Comparison of ENCODE assay signal across 8 cellular contexts in the genomic region with DNA sequence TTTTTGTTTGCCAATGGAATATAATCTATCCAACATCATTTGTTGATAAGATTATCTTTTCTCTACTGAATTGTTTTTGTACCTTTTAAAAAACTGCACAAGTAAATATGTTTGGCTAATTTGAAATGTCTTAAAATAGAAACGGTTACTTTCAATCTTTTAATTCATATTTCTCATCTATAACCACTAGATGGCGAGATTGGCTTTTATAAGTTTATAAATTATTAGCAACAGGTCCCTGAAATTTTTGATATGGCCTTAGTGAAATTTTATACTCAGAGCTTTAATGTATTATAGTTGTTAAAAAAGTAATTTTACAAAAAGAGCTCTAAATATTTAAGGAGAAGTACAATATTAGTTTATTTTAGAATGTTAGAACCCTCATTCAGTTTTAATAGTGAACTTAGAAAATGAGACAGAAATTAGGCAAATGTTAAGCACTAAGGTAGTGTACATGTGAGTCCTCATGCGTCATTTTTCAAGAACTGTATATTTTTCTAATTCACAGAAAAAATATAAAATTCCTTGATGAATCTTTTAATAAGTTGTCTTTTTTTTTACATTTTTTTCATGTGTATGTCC.
DNase-seq lines count a peak whose midpoint lies in the region; ATAC-seq, FAIRE-seq and TF ChIP-seq lines count a peak whose summit lies in the region.

No MANE protein-coding gene starts in this region.

- H3K27ac ChIP-seq in 22Rv1, result no peak overlapping the region
- H3K27ac ChIP-seq in HEK293 (ENCODE audit: extremely low read depth, low read depth, low read length), result no peak overlapping the region
- H3K27ac ChIP-seq in OCI-LY1 (ENCODE audit: low read depth, low read length, poor library complexity, severe bottlenecking), result no peak overlapping the region
- H3K27ac ChIP-seq in sigmoid colon, result no peak overlapping the region

- H3F3A ChIP-seq in OCI-LY1 (ENCODE audit: insufficient read depth, low read length), result no peaks in the 10 kb centered on the region

- no peak overlapping the region for H3K4me2 ChIP-seq in OCI-LY1 (ENCODE audit: low read length)

- no peak overlapping the region for H3K4me3 ChIP-seq in HEK293 (ENCODE audit: low read depth, low read length)
- no peak overlapping the region for H3K4me3 ChIP-seq in OCI-LY1 (ENCODE audit: low read depth, low read length, poor library complexity, severe bottlenecking)
- H3K4me3 ChIP-seq in retinal pigment epithelial cell (ENCODE audit: low read length), result no peak overlapping the region
- no peak overlapping the region for H3K4me3 ChIP-seq in sigmoid colon

- peak overlapping the region; percentile 53; the same call in 1 of the 2 replicates for H2AFZ ChIP-seq in OCI-LY1 (ENCODE audit: low read length)

- peak; percentile 98 for FAIRE-seq in endometrium (lab: Jason Lieb, UNC)

- H4K20me1 ChIP-seq in OCI-LY1 (ENCODE audit: insufficient read depth, low read length), result no peaks in the 10 kb centered on the region

- TF ChIP-seq POLR2A in sigmoid colon (IDR thresholded peaks at IDR 0.05), result no peak

- WGBS in sigmoid colon, 2 donors, result 28 to 33% methylated on average over 3 of the region's 3 CpGs

- H3K79me2 ChIP-seq in OCI-LY1 (ENCODE audit: insufficient read depth, low read length), result no peaks in the 10 kb centered on the region

- TF ChIP-seq EP300 in sigmoid colon (IDR thresholded peaks at IDR 0.05), result no peak

- peak; percentile 76 for TF ChIP-seq CTCF in 22Rv1 (IDR thresholded peaks at IDR 0.05)
- TF ChIP-seq CTCF in HEK293 (tag by site-specific recombination; IDR thresholded peaks at IDR 0.05), result no peak
- TF ChIP-seq CTCF in OCI-LY1 (IDR thresholded peaks at IDR 0.05; ENCODE audit: low read length), result peak; percentile 50; the same call in 1 of the 2 replicates
- TF ChIP-seq CTCF in retinal pigment epithelial cell (conservative IDR thresholded peaks at IDR 0.05; ENCODE audit: low read depth, low read length), result peak; percentile 10
- no peak for TF ChIP-seq CTCF in GM10266 (IDR thresholded peaks at IDR 0.05; ENCODE audit: control insufficient read depth, insufficient read depth, low read depth, missing control alignments)
- TF ChIP-seq CTCF in sigmoid colon (IDR thresholded peaks at IDR 0.05), result peak in 2 of 4 experiments; percentile 16 to 45

- POLR2A ChIA-PET in HEK293 (lab: Yijun Ruan, JAX), result no interaction called here

- intact Hi-C loops in sigmoid colon (cut with DNase I), result loop anchor here (2.0 to 5.0 kb wide), 2 partner anchors 1177 to 1411 kb away; no protein-coding TSS in a partner anchor

- CTCF ChIA-PET in HEK293 (lab: Yijun Ruan, JAX), result interaction anchor here (0.6 to 6.0 kb wide), 21 partner anchors 9 to 1739 kb away, joined by 3 to 98 read pairs (median 3); no protein-coding TSS in a partner anchor

- H3K36me3 ChIP-seq in HEK293 (ENCODE audit: control insufficient read depth in 2 of 2, insufficient read depth in 1 of 2, low read length in 2 of 2), result no peaks in the 10 kb centered on the region
- no peaks in the 10 kb centered on the region for H3K36me3 ChIP-seq in OCI-LY1 (ENCODE audit: insufficient read depth, low read length)
- no peaks in the 10 kb centered on the region for H3K36me3 ChIP-seq in sigmoid colon

- no peak overlapping the region for H3K9ac ChIP-seq in OCI-LY1 (ENCODE audit: low read length)

- H3K4me1 ChIP-seq in HEK293 (ENCODE audit: control insufficient read depth, insufficient read depth, low read length) (no peaks in the 10 kb centered on the region), OCI-LY1 (ENCODE audit: insufficient read depth, low read length, severe bottlenecking) (peaks cover 23% of the 10 kb centered on the region), sigmoid colon (no peaks in the 10 kb centered on the region)

- no peaks in the 10 kb centered on the region for H3K9me2 ChIP-seq in OCI-LY1 (ENCODE audit: low read depth, low read length)

- no peak for ATAC-seq in GM19023 (IDR thresholded peaks at IDR 0.05; ENCODE audit: unreplicated experiment)

- DNase-seq in retinal pigment epithelial cell (ENCODE audit: low read depth) (no peak), GM10266 (ENCODE audit: extremely low spot score) (no peak), sigmoid colon (no peak)

- no peaks in the 10 kb centered on the region for H3K9me3 ChIP-seq in HEK293 (ENCODE audit: control insufficient read depth, insufficient read depth, low read depth, low read length)
- peaks cover 4% of the 10 kb centered on the region; the same call in 1 of the 2 replicates for H3K9me3 ChIP-seq in OCI-LY1 (ENCODE audit: low read length)
- H3K9me3 ChIP-seq in sigmoid colon, result no peaks in the 10 kb centered on the region

- H3K27me3 ChIP-seq in OCI-LY1 (ENCODE audit: insufficient read depth, low read length), result no peaks in the 10 kb centered on the region
- no peaks in the 10 kb centered on the region for H3K27me3 ChIP-seq in sigmoid colon

TF ChIP-seq in HEK293, 187 proteins besides CTCF, POLR2A, EP300 and RAD21:
- peak; percentile 57 for TF ChIP-seq ZNF654 (tag by site-specific recombination; IDR thresholded peaks at IDR 0.05; ENCODE audit: low read depth)
- peak; percentile 93 for TF ChIP-seq SCRT2 (tag by site-specific recombination; IDR thresholded peaks at IDR 0.05)
- 0 out of 2 replicates have a peak, but pooled peaks have one; percentile 49 for TF ChIP-seq SCRT1 (tag by site-specific recombination; IDR thresholded peaks at IDR 0.05; ENCODE audit: borderline replicate concordance)
- no peak for TF ChIP-seq ZNF76 (tag by site-specific recombination; IDR thresholded peaks at IDR 0.05; ENCODE audit: borderline replicate concordance, low read depth)
- TF ChIP-seq ZNF266 (tag by site-specific recombination; IDR thresholded peaks at IDR 0.05; ENCODE audit: low read depth), result peak; percentile 98

Comparison
In these comparisons a context has a peak if more than half of its experiments do, and no peak if none do; other contexts are left out.
1. CTCF ChIP-seq: peak in 22Rv1 (single experiment), OCI-LY1 (single experiment) and retinal pigment epithelial cell (single experiment); none in HEK293 (single experiment) and GM10266 (single experiment).